1 cellular context compared by ENCODE assay signal in genomic region chr14:74762917-74763802, GRCh38.
A peak's percentile ranks its signal among the peaks of the same experiment; 100 is the strongest.
TF ChIP-seq lines count a peak whose summit lies in the region.

TSS of gene YLPM1 (plus strand) at chr14:74763316. CDS start at chr14:74763490, 174 bp downstream.

TF ChIP-seq in GM12878, 131 proteins besides CTCF, POLR2A, EP300 and RAD21 (continued from another document and continues in another):
- no peak for TF ChIP-seq PBX3 (IDR thresholded peaks at IDR 0.05; ENCODE audit: insufficient replicate concordance, low read depth, low read length)
- TF ChIP-seq POU2F2 (IDR thresholded peaks at IDR 0.05; ENCODE audit: borderline replicate concordance, low read depth, low read length), result no peak; the same call in 2 of the 3 replicates
- TF ChIP-seq ESRRA (IDR thresholded peaks at IDR 0.05; ENCODE audit: low read length), result no peak
- no peak for TF ChIP-seq CHD4 (IDR thresholded peaks at IDR 0.05)
- TF ChIP-seq SREBF1 (IDR thresholded peaks at IDR 0.05; ENCODE audit: low read length), result no peak
- TF ChIP-seq, protein P1, sequence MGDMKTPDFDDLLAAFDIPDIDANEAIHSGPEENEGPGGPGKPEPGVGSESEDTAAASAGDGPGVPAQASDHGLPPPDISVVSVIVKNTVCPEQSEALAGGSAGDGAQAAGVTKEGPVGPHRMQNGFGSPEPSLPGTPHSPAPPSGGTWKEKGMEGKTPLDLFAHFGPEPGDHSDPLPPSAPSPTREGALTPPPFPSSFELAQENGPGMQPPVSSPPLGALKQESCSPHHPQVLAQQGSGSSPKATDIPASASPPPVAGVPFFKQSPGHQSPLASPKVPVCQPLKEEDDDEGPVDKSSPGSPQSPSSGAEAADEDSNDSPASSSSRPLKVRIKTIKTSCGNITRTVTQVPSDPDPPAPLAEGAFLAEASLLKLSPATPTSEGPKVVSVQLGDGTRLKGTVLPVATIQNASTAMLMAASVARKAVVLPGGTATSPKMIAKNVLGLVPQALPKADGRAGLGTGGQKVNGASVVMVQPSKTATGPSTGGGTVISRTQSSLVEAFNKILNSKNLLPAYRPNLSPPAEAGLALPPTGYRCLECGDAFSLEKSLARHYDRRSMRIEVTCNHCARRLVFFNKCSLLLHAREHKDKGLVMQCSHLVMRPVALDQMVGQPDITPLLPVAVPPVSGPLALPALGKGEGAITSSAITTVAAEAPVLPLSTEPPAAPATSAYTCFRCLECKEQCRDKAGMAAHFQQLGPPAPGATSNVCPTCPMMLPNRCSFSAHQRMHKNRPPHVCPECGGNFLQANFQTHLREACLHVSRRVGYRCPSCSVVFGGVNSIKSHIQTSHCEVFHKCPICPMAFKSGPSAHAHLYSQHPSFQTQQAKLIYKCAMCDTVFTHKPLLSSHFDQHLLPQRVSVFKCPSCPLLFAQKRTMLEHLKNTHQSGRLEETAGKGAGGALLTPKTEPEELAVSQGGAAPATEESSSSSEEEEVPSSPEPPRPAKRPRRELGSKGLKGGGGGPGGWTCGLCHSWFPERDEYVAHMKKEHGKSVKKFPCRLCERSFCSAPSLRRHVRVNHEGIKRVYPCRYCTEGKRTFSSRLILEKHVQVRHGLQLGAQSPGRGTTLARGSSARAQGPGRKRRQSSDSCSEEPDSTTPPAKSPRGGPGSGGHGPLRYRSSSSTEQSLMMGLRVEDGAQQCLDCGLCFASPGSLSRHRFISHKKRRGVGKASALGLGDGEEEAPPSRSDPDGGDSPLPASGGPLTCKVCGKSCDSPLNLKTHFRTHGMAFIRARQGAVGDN (IDR thresholded peaks at IDR 0.05), result peak; percentile 48
- TF ChIP-seq HDAC6 (IDR thresholded peaks at IDR 0.05; ENCODE audit: unreplicated experiment), result peak; percentile 61
- no peak for TF ChIP-seq MEF2A (IDR thresholded peaks at IDR 0.05; ENCODE audit: insufficient read depth, low read depth, low read length)
- TF ChIP-seq BCL3 (IDR thresholded peaks at IDR 0.05; ENCODE audit: borderline replicate concordance, insufficient read depth, low read depth, low read length, poor library complexity, severe bottlenecking), result no peak
- TF ChIP-seq SMAD5 (IDR thresholded peaks at IDR 0.05; ENCODE audit: low read depth), result no peak
- no peak for TF ChIP-seq PRDM15 (CRISPR knock-in tag; IDR thresholded peaks at IDR 0.05)
- TF ChIP-seq ETV6 (conservative IDR thresholded peaks at IDR 0.05 in 1 of 2, IDR thresholded peaks at IDR 0.05 in 1 of 2; ENCODE audit: borderline replicate concordance in 1 of 2, low read depth in 1 of 2), result no peak
- 0 out of 2 replicates have a peak, but pooled peaks have one; percentile 28 for TF ChIP-seq GABPA (IDR thresholded peaks at IDR 0.05; ENCODE audit: low read depth)
- no peak for TF ChIP-seq BCLAF1 (IDR thresholded peaks at IDR 0.05)
- TF ChIP-seq MTA2 (IDR thresholded peaks at IDR 0.05; ENCODE audit: low read depth), result peak; percentile 19; the same call in 1 of the 2 replicates
- TF ChIP-seq NBN (IDR thresholded peaks at IDR 0.05), result peak; percentile 92
- no peak for TF ChIP-seq ATF3 (IDR thresholded peaks at IDR 0.05; ENCODE audit: borderline replicate concordance, extremely low read depth, low read depth, low read length)
- TF ChIP-seq RUNX3 (IDR thresholded peaks at IDR 0.05; ENCODE audit: low read length), result peak; percentile 79
- TF ChIP-seq RBBP5 (conservative IDR thresholded peaks at IDR 0.05), result no peak; the same call in 1 of the 2 replicates
- TF ChIP-seq, protein P2, sequence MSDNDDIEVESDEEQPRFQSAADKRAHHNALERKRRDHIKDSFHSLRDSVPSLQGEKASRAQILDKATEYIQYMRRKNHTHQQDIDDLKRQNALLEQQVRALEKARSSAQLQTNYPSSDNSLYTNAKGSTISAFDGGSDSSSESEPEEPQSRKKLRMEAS (IDR thresholded peaks at IDR 0.05; ENCODE audit: low read depth, low read length), result no peak; the same call in 1 of the 2 replicates
- TF ChIP-seq NR2C1 (IDR thresholded peaks at IDR 0.05), result peak; percentile 70
- no peak for TF ChIP-seq BRCA1 (IDR thresholded peaks at IDR 0.05; ENCODE audit: low read depth, low read length)
- TF ChIP-seq IKZF2 (IDR thresholded peaks at IDR 0.05), result no peak
- TF ChIP-seq, protein P3, sequence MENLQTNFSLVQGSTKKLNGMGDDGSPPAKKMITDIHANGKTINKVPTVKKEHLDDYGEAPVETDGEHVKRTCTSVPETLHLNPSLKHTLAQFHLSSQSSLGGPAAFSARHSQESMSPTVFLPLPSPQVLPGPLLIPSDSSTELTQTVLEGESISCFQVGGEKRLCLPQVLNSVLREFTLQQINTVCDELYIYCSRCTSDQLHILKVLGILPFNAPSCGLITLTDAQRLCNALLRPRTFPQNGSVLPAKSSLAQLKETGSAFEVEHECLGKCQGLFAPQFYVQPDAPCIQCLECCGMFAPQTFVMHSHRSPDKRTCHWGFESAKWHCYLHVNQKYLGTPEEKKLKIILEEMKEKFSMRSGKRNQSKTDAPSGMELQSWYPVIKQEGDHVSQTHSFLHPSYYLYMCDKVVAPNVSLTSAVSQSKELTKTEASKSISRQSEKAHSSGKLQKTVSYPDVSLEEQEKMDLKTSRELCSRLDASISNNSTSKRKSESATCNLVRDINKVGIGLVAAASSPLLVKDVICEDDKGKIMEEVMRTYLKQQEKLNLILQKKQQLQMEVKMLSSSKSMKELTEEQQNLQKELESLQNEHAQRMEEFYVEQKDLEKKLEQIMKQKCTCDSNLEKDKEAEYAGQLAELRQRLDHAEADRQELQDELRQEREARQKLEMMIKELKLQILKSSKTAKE (IDR thresholded peaks at IDR 0.05; ENCODE audit: low read depth, poor library complexity, severe bottlenecking), result peak; percentile 57
- peak; percentile 34; the same call in 1 of the 2 replicates for TF ChIP-seq MTA3 (IDR thresholded peaks at IDR 0.05; ENCODE audit: borderline replicate concordance, low read length)
- TF ChIP-seq SMC3 (IDR thresholded peaks at IDR 0.05; ENCODE audit: borderline replicate concordance, low read length), result no peak
- no peak for TF ChIP-seq YBX1 (IDR thresholded peaks at IDR 0.05)
- TF ChIP-seq PKNOX1 (IDR thresholded peaks at IDR 0.05), result peak; percentile 28; the same call in 1 of the 2 replicates
- TF ChIP-seq MXI1 (IDR thresholded peaks at IDR 0.05; ENCODE audit: low read depth, low read length), result 0 out of 2 replicates have a peak, but pooled peaks have one; percentile 67
- peak; percentile 81 for TF ChIP-seq YY1 (IDR thresholded peaks at IDR 0.05; ENCODE audit: low read depth, low read length)
- TF ChIP-seq PAX8 (IDR thresholded peaks at IDR 0.05), result peak; percentile 83; the same call in 1 of the 2 replicates
- no peak for TF ChIP-seq ZSCAN29 (IDR thresholded peaks at IDR 0.05)
- TF ChIP-seq HDAC2 (IDR thresholded peaks at IDR 0.05), result no peak
- no peak for TF ChIP-seq EED (IDR thresholded peaks at IDR 0.05; ENCODE audit: low read depth)
- no peak for TF ChIP-seq STAT3 (IDR thresholded peaks at IDR 0.05; ENCODE audit: low read depth, low read length)
- TF ChIP-seq, protein P4, sequence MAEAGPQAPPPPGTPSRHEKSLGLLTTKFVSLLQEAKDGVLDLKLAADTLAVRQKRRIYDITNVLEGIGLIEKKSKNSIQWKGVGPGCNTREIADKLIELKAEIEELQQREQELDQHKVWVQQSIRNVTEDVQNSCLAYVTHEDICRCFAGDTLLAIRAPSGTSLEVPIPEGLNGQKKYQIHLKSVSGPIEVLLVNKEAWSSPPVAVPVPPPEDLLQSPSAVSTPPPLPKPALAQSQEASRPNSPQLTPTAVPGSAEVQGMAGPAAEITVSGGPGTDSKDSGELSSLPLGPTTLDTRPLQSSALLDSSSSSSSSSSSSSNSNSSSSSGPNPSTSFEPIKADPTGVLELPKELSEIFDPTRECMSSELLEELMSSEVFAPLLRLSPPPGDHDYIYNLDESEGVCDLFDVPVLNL (IDR thresholded peaks at IDR 0.05; ENCODE audit: low read depth, low read length), result no peak
- TF ChIP-seq HCFC1 (IDR thresholded peaks at IDR 0.05; ENCODE audit: low read length), result peak; percentile 68
- TF ChIP-seq EGR1 (IDR thresholded peaks at IDR 0.05; ENCODE audit: borderline replicate concordance in 1 of 2, low read depth in 2 of 2, low read length in 2 of 2), result peak in 1 of 2 experiments; percentile 93; a peak in 2 of 3 replicates
- TF ChIP-seq ZBED1 (IDR thresholded peaks at IDR 0.05; ENCODE audit: borderline replicate concordance), result peak; percentile 79; the same call in 1 of the 2 replicates
- peak; percentile 52; the same call in 1 of the 2 replicates for TF ChIP-seq RAD51 (IDR thresholded peaks at IDR 0.05)
